Comparison of ENCODE assay signal across 1 cellular context in the genomic region with DNA sequence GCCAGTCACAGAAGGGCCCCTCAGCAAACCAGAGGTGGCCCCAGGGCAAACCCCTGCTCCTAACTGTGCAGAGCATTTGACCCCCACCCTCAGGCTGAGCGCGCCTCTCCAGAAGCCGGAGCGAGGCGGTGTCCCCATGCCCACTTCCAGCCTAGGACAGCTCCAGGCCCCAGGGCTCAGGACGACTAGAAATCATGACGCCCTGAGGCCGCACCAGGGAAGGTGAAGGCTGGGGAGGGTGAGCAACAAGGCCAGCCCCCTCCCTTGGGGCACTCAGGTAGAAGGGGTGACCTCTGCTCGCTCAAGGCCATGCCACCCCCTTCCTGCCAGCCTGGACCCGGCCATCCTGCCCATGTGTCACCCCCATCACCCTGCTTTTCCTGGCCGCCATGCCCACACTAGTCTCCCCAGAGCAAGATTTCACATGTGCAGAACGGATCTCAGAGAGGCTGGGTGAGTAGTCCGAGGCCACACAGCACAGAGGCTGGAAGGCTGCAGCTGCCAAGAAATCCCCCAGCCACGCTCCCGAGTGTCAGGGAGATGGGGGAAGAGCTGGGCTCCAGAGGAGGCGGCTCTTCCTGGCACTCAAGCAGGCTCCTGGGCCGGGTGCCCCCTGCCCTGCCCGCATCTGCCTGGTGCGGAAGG.
TF ChIP-seq lines count a peak whose summit lies in the region.

No MANE protein-coding gene starts in this region.

TF ChIP-seq in IMR-90, 13 proteins besides CTCF, POLR2A, EP300 and RAD21 (continued from another document):
- TF ChIP-seq BHLHE40 (IDR thresholded peaks at IDR 0.05; ENCODE audit: low read depth, low read length): no peak
- TF ChIP-seq MAZ (IDR thresholded peaks at IDR 0.05; ENCODE audit: borderline replicate concordance, low read depth, low read length): no peak
- TF ChIP-seq, protein P1, sequence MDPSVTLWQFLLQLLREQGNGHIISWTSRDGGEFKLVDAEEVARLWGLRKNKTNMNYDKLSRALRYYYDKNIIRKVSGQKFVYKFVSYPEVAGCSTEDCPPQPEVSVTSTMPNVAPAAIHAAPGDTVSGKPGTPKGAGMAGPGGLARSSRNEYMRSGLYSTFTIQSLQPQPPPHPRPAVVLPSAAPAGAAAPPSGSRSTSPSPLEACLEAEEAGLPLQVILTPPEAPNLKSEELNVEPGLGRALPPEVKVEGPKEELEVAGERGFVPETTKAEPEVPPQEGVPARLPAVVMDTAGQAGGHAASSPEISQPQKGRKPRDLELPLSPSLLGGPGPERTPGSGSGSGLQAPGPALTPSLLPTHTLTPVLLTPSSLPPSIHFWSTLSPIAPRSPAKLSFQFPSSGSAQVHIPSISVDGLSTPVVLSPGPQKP (IDR thresholded peaks at IDR 0.05; ENCODE audit: borderline replicate concordance, low read depth, low read length): no peak
